ENCODE assay signal across 14 cellular contexts in the genomic region with DNA sequence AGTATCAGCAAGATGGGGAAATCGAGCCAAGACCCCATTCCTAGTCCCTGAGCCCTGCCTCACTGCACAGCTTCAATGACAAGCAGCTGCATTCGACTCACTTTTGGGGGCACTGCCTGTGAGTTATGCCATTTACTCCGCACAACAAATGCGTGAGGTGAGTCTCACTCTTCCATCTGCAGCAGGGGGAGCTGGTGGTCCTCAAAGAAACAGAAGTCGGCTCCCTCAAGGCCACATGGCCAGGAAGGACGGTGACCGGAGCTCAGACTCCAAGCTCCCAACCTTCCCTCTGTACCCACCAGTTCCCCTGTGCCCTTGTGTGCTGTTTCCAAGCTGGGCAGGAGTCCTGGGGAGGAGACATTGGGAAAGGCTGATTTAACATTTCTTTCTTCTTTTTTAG.
DNase-seq lines count a peak whose midpoint lies in the region; ATAC-seq and TF ChIP-seq lines count a peak whose summit lies in the region.
"Had no signal": no experiment of that assay in that cellular context is flagged by ENCODE, and none has a peak within 500 bp of the region (broad histone marks: within the 10 kb centered on the region; RNA-seq: fewer than 3 reads in every experiment).

No MANE protein-coding gene starts in this region.

- H3K9me3 ChIP-seq in H9 (ENCODE audit: control insufficient read depth, low read depth, low read length), result no peaks in the 10 kb centered on the region
- H3K9me3 ChIP-seq: Caco-2, heart right ventricle, psoas muscle had no signal

- no peak overlapping the region for H4K8ac ChIP-seq in H9 (replicated peaks; ENCODE audit: insufficient read length, low read depth, low read length)

- H3K4me3 Mint-ChIP-seq in H9, result no peak overlapping the region
- H3K4me3 Mint-ChIP-seq: activated B cell treated with CpG ODN at 0.5 μM for 24 hours; activated T-cell treated with anti-CD3 and anti-CD28 coated beads, Interleukin-2, amount 50 U/mL, for 4 hours; mesothelial cell of epicardium had no signal

- no peak overlapping the region for H4K5ac ChIP-seq in H9 (ENCODE audit: insufficient read length, low read depth, low read length)

- H3K56ac ChIP-seq in H9 (ENCODE audit: insufficient read length, low read depth, low read length), result no peak overlapping the region

- H3K4ac ChIP-seq in H9 (ENCODE audit: low read depth, low read length), result no peak overlapping the region

- no peaks in the 10 kb centered on the region; the same call in 1 of the 2 replicates for H3K27me3 Mint-ChIP-seq in H9 (ENCODE audit: low read depth)

- no peaks in the 10 kb centered on the region for H4K20me1 ChIP-seq in H9 (ENCODE audit: control insufficient read depth, insufficient read depth, insufficient read length)

- no peak overlapping the region for H3K4me3 ChIP-seq in astrocyte of the cerebellum (ENCODE audit: low read depth, low read length)
- H3K4me3 ChIP-seq: heart right ventricle, psoas muscle had no signal

- H3K14ac ChIP-seq in H9 (ENCODE audit: insufficient read depth, low read length), result no peak overlapping the region

- H2BK5ac ChIP-seq in H9 (ENCODE audit: insufficient read length, low read length), result no peak overlapping the region

- no peak overlapping the region for H2BK120ac ChIP-seq in H9 (ENCODE audit: low read depth, low read length, poor library complexity, severe bottlenecking)

- H2BK20ac ChIP-seq in H9 (ENCODE audit: low read depth, low read length, poor library complexity, severe bottlenecking), result no peak overlapping the region

- TF ChIP-seq CTCF in H9 (conservative IDR thresholded peaks at IDR 0.05), result peak; percentile 62
- TF ChIP-seq CTCF in astrocyte of the cerebellum (IDR thresholded peaks at IDR 0.05; ENCODE audit: low read depth, low read length, missing control alignments), result peak; percentile 22

- H3K9me3 Mint-ChIP-seq in H9, result no peaks in the 10 kb centered on the region; a peak in 1 of 5 replicates
- H3K9me3 Mint-ChIP-seq: activated B cell treated with CpG ODN at 0.5 μM for 24 hours; activated T-cell treated with anti-CD3 and anti-CD28 coated beads, Interleukin-2, amount 50 U/mL, for 4 hours; mesothelial cell of epicardium had no signal

- H4K91ac ChIP-seq in H9 (ENCODE audit: insufficient read length, low read depth, low read length), result no peak overlapping the region

- DNase-seq in DMS114 treated with DMSO at 0.1 percent for 48 hours (lab: John Stamatoyannopoulos, UW; ENCODE audit: unreplicated experiment), result peak; percentile 7
- DNase-seq in H9, result peak; percentile 59
- peak; percentile 6 for DNase-seq in astrocyte of the cerebellum (ENCODE audit: low read depth)
- peak; percentile 87 for DNase-seq in left kidney (ENCODE audit: low read depth, low spot score)
- DNase-seq: activated B cell treated with CpG ODN at 0.5 μM for 24 hours; activated T-cell treated with anti-CD3 and anti-CD28 coated beads, Interleukin-2, amount 50 U/mL, for 4 hours; heart right ventricle; Right ventricle myocardium superior had no signal

- no peaks in the 10 kb centered on the region for H3K27me3 ChIP-seq in H9 (ENCODE audit: insufficient read depth, low read length)

- H3K9ac ChIP-seq in H9 (ENCODE audit: extremely low read depth, insufficient read length, low read length), result no peak overlapping the region

- no peaks in the 10 kb centered on the region for H3K36me3 Mint-ChIP-seq in H9 (ENCODE audit: insufficient read depth in 1 of 3, low read depth in 3 of 3)
- H3K36me3 Mint-ChIP-seq: mesothelial cell of epicardium had no signal

- no peak overlapping the region for H2BK12ac ChIP-seq in H9 (ENCODE audit: insufficient read length, low read depth, low read length)

- no peaks in the 10 kb centered on the region; the same call in 1 of the 2 replicates for H3K4me1 ChIP-seq in H9 (ENCODE audit: insufficient read depth, low read length)
- H3K4me1 ChIP-seq: Caco-2, psoas muscle had no signal

- in situ Hi-C loops in astrocyte of the cerebellum (cut with HindIII; ENCODE audit: low sequenced_read_pairs), result no loop called here

- WGBS in H9 (ENCODE audit: extremely low coverage, insufficient read length, low lambda C conversion rate), result no CpG with 5 or more reads among the region's 7 CpGs

- no peak overlapping the region for H3K18ac ChIP-seq in H9 (ENCODE audit: insufficient read length, low read depth, low read length)

- no peaks in the 10 kb centered on the region for H3K79me1 ChIP-seq in H9 (ENCODE audit: insufficient read depth, low read depth, low read length, poor library complexity, severe bottlenecking)

- H3K27ac ChIP-seq in H9 (ENCODE audit: insufficient read length, low read depth, low read length), result no peak overlapping the region
- H3K27ac ChIP-seq: heart right ventricle, psoas muscle had no signal

- no peak overlapping the region for H2AK5ac ChIP-seq in H9 (ENCODE audit: insufficient read length, low read length)

- peaks cover 14 to 18% of the 10 kb centered on the region in 2 experiments for H3K4me1 Mint-ChIP-seq in H9
- H3K4me1 Mint-ChIP-seq: mesothelial cell of epicardium had no signal

- H3K79me2 ChIP-seq in H9 (ENCODE audit: insufficient read depth, low read length), result no peaks in the 10 kb centered on the region

- H3K4me2 ChIP-seq in H9 (ENCODE audit: insufficient read depth, insufficient read length, low read length), result no peak overlapping the region

- H2BK15ac ChIP-seq in H9 (ENCODE audit: low read depth, low read length), result no peak overlapping the region

- no peak overlapping the region for H3T11ph ChIP-seq in H9 (ENCODE audit: low read length)

- H3K23ac ChIP-seq in H9 (ENCODE audit: insufficient read length, low read depth, low read length), result no peak overlapping the region

- H2AFZ ChIP-seq in H9 (ENCODE audit: low read length), result no peak overlapping the region

- no peak overlapping the region; a peak in 2 of 7 replicates for H3K27ac Mint-ChIP-seq in H9
- H3K27ac Mint-ChIP-seq: activated B cell treated with CpG ODN at 0.5 μM for 24 hours, mesothelial cell of epicardium had no signal

- no peak for ATAC-seq in GM19395 (IDR thresholded peaks at IDR 0.05; ENCODE audit: unreplicated experiment)
- ATAC-seq in GM21423 (IDR thresholded peaks at IDR 0.05; ENCODE audit: unreplicated experiment), result no peak
- no peak for ATAC-seq in GM19397 (IDR thresholded peaks at IDR 0.05; ENCODE audit: unreplicated experiment)
- ATAC-seq: activated T-cell treated with anti-CD3 and anti-CD28 coated beads, Interleukin-2, amount 50 U/mL, for 4 hours; heart right ventricle; psoas muscle had no signal

- H3K23me2 ChIP-seq in H9 (ENCODE audit: insufficient read length, low read depth, low read length, poor library complexity, severe bottlenecking), result no peaks in the 10 kb centered on the region

Comparison
In these comparisons a context has a peak if more than half of its experiments do, and no peak if none do; other contexts are left out.
1. DNase-seq: peak in every context shown above with its lines; median percentile 87 in left kidney; 59 in H9; 7 in DMS114 treated with DMSO at 0.1 percent for 48 hours; 6 in astrocyte of the cerebellum.